8 cellular contexts compared by ENCODE assay signal in the genomic region with DNA sequence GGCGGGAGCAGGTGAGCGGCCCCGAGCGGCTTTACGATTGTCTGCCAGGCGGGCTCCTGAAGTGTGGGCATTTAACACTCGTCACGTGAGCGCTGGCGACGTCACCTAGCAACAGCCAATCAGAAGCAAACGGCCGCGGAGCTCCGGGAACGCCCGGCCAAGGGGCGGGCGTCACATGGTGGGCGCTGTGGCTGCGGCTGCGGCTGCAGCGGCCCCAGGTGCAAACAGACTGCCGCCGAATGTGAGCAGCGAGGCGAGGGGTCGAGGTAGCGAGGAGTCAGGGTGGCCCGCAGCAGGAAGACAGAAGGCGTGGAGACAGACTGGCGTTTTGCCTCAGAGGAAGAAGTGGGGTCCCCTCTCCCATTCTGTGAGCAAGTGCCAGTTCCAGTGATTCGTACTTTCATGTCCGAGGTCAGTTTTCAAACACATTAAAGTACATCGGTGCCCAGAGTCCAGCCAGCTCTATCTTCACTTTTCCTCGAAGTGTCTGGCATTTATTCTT. TPM values are rescaled to one million over a fixed set of nuclear protein-coding genes. Genes with fewer than 3 reads are reported as not detected.
A peak's percentile ranks its signal among the peaks of the same experiment; 100 is the strongest.
DNase-seq lines count a peak whose midpoint lies in the region; ATAC-seq and TF ChIP-seq lines count a peak whose summit lies in the region.

A gene (minus strand): TSS at position 43 of the 502 bp plus-strand sequence. CDS start 362 bp downstream, outside the sequence.

- no peaks in the 10 kb centered on the region for H3K36me3 ChIP-seq in spleen

- WGBS in spleen, 5 donors = 1 to 3% (median 1%) methylated on average over 10 to 36 of the region's 36 CpGs

- H3K36me3 Mint-ChIP-seq in T-helper 17 cell (ENCODE audit: low read depth) (peaks cover 6% of the 10 kb centered on the region), immature natural killer cell (peaks cover 0 to 5% (median 0%) of the 10 kb centered on the region in 3 donors)

- in situ Hi-C loops in T47D (cut with HindIII; ENCODE audit: low pct_unique_long_range_greater_than_20kb, low sequenced_read_pairs) = no loop called here

- H3K4me1 ChIP-seq in spleen = peaks cover 49 to 89% (median 72%) of the 10 kb centered on the region in 6 donors

- H3K9me3 ChIP-seq in T-helper 17 cell (ENCODE audit: control insufficient read depth, low read length, poor library complexity, severe bottlenecking) = no peaks in the 10 kb centered on the region
- H3K9me3 ChIP-seq in spleen = no peaks in the 10 kb centered on the region

- peak; percentile 79 for ATAC-seq in GM18498 (IDR thresholded peaks at IDR 0.05; ENCODE audit: unreplicated experiment)
- ATAC-seq in HG02852 (IDR thresholded peaks at IDR 0.05; ENCODE audit: unreplicated experiment) = peak; percentile 71
- peak; percentile 51 for ATAC-seq in T-helper 17 cell

- TF ChIP-seq CTCF in 22Rv1 (IDR thresholded peaks at IDR 0.05) (no peak), spleen (IDR thresholded peaks at IDR 0.05 in 8 of 11, conservative IDR thresholded peaks at IDR 0.05 in 3 of 11) (no peak)

- TF ChIP-seq POLR2A in spleen (IDR thresholded peaks at IDR 0.05) = no peak

- DNase-seq in NCI-H1694 treated with DMSO at 0.1 percent for 48 hours (lab: John Stamatoyannopoulos, UW) (peak; percentile 95), T-helper 17 cell (peak in 2 of 3 donors; percentile 48 to 49), T47D (ENCODE audit: low read depth in 1 of 2, low spot score in 1 of 2) (peak; percentile 83 to 92), immature natural killer cell (peak; percentile 76 to 78 (median 77)), spleen (peak; percentile 91)

- H3K27ac ChIP-seq in 22Rv1 (peak within 1 kb of the TSS; percentile 67), spleen (no peak within 1 kb of the TSS)

- peaks cover 0 to 4% (median 0%) of the 10 kb centered on the region in 6 donors for H3K9me3 Mint-ChIP-seq in immature natural killer cell

- H3K4me3 ChIP-seq in spleen = peak within 1 kb of the TSS; percentile 44 to 80 (median 65)

- peaks cover 41% of the 10 kb centered on the region for H3K4me1 Mint-ChIP-seq in T-helper 17 cell
- peaks cover 49 to 70% of the 10 kb centered on the region in 2 donors for H3K4me1 Mint-ChIP-seq in immature natural killer cell

- H3K4me3 Mint-ChIP-seq in T-helper 17 cell (peak within 1 kb of the TSS; percentile 94), immature natural killer cell (peak within 1 kb of the TSS; percentile 77 to 93 (median 88))

- H3K27ac Mint-ChIP-seq in T-helper 17 cell (peak within 1 kb of the TSS; percentile 77), immature natural killer cell (peak within 1 kb of the TSS in 5 of 6 donors; percentile 78 to 89 (median 85))

- peaks cover 32 to 100% (median 100%) of the 10 kb centered on the region in 7 donors for H3K27me3 ChIP-seq in spleen (replicated peaks in 1 of 7)

- intact Hi-C loops in spleen (cut with DNase I; ENCODE audit: low total_unique reads) = loop anchor here (10.0 kb wide), 3 partner anchors 288 to 1128 kb away; no protein-coding TSS in a partner anchor

- H3K27me3 Mint-ChIP-seq in T-helper 17 cell = peaks cover 81% of the 10 kb centered on the region
- H3K27me3 Mint-ChIP-seq in immature natural killer cell (ENCODE audit: low read depth in 3 of 3) = peaks cover 33 to 82% (median 69%) of the 10 kb centered on the region in 3 donors

RNA-seq across cellular contexts. Expression of the gene that starts here (rescaled TPM):
- not detected for total RNA-seq in T-helper 17 cell
- polyA plus RNA-seq in immature natural killer cell = under 1 TPM in 2 of 3 donors, not detected in 1; 0.10 to 0.37 TPM
- not detected for total RNA-seq in spleen
- polyA plus RNA-seq in spleen = under 1 TPM in 1 of 3 donors, not detected in 2; 0.06 TPM

Comparison
In these comparisons a context has a peak if more than half of its experiments do, and no peak if none do; other contexts are left out.
1. Peak in DNase-seq and ATAC-seq in T-helper 17 cell; RNA of the gene not detected or under 1 TPM.
2. Peak in DNase-seq in immature natural killer cell; RNA of the gene not detected or under 1 TPM.
3. Peak in DNase-seq and H3K4me3 ChIP-seq in spleen; RNA of the gene not detected or under 1 TPM.